In the genomic region with DNA sequence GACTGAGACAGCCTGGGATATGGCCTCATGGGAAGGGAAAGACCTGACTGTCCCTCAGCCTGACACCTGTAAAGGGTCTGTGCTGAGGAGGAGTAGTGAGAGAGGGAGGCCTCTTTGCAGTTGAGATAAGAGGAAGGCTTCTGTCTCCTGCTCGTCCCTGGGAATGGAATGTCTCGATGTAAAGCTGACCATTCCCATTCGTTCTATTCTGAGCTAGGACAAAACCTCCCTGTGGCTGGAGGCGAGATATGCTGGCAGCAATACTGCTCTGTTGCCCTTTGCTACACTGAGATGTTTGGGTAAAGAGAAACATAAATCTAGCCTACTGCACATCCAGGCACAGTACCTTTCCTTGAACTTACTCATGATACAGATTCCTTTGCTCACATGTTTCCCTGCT, we compare ENCODE assay signal across 7 cellular contexts. TPM values are rescaled to one million over a fixed set of nuclear protein-coding genes. Genes with fewer than 3 reads are reported as not detected.
DNase-seq lines count a peak whose midpoint lies in the region; TF ChIP-seq lines count a peak whose summit lies in the region.
"Not testable (repeated sequence)": the region's sequence is repeated elsewhere in the genome, so short reads cannot be mapped to it uniquely, and the experiment has no call there.

No MANE protein-coding gene starts in this region.

- H3K79me1 ChIP-seq in neuronal stem cell (ENCODE audit: low read depth, low read length), result not testable (repeated sequence)

- not testable (repeated sequence) for H2AK5ac ChIP-seq in neuronal stem cell (ENCODE audit: low read depth, low read length)

- H3K4me1 Mint-ChIP-seq in HFFc6 (ENCODE audit: low read depth) (peaks cover 16% of the 10 kb centered on the region), chondrocyte (ENCODE audit: low read depth) (peaks cover 14% of the 10 kb centered on the region)

- not testable (repeated sequence) for H4K91ac ChIP-seq in neuronal stem cell (ENCODE audit: low read depth, low read length, poor library complexity)

- not testable (repeated sequence) for H3K27me3 ChIP-seq in right atrium auricular region; neuronal stem cell (ENCODE audit: control insufficient read depth in 3 of 3, insufficient read depth in 3 of 3, low read depth in 1 of 3, low read length in 3 of 3); suprapubic skin

- not testable (repeated sequence) for TF ChIP-seq CTCF in HFFc6 (IDR thresholded peaks at IDR 0.05); chondrocyte (IDR thresholded peaks at IDR 0.05); right atrium auricular region (IDR thresholded peaks at IDR 0.05); suprapubic skin (IDR thresholded peaks at IDR 0.05)

- H3K9ac ChIP-seq in neuronal stem cell (ENCODE audit: low read depth, low read length, poor library complexity), result not testable (repeated sequence)

- H3K18ac ChIP-seq in neuronal stem cell (ENCODE audit: low read length), result not testable (repeated sequence)

- not testable (repeated sequence) for TF ChIP-seq EP300 in suprapubic skin (IDR thresholded peaks at IDR 0.05)

- WGBS in neuronal stem cell (ENCODE audit: extremely low coverage in 2 of 2, insufficient read length in 2 of 2, insufficient replicate concordance in 1 of 2), 2 donors, result no CpG with 5 or more reads among the region's 4 CpGs
- WGBS in suprapubic skin, result 63% methylated on average over 4 of the region's 4 CpGs

- not testable (repeated sequence) for H3K4ac ChIP-seq in neuronal stem cell (ENCODE audit: low read length)

- not testable (repeated sequence) for H2BK120ac ChIP-seq in neuronal stem cell (ENCODE audit: low read depth, low read length)

- not testable (repeated sequence) for DNase-seq in HFFc6; chondrocyte (ENCODE audit: low spot score); right atrium auricular region (ENCODE audit: low spot score); neuronal stem cell (ENCODE audit: low spot score); suprapubic skin (ENCODE audit: low spot score in 2 of 2)
- DNase-seq in amniotic epithelial cell (ENCODE audit: low read depth), result peak; percentile 84
- peak; percentile 44 for DNase-seq in mucosa of gallbladder (ENCODE audit: low spot score)

- not testable (repeated sequence) for H3K4me3 ChIP-seq in right atrium auricular region; neuronal stem cell (ENCODE audit: low read length in 2 of 2); suprapubic skin

- H3K4me2 ChIP-seq in neuronal stem cell (ENCODE audit: insufficient read depth, low read length, poor library complexity, severe bottlenecking), result not testable (repeated sequence)

- not testable (repeated sequence) for H4K8ac ChIP-seq in neuronal stem cell (ENCODE audit: low read depth, low read length)

- not testable (repeated sequence) for H2BK12ac ChIP-seq in neuronal stem cell (ENCODE audit: low read length)

- H3K36me3 Mint-ChIP-seq in HFFc6 (ENCODE audit: low read depth), result peaks cover 12% of the 10 kb centered on the region; the same call in 1 of the 2 replicates
- not testable (repeated sequence) for H3K36me3 Mint-ChIP-seq in chondrocyte (ENCODE audit: low read depth)

- not testable (repeated sequence) for H2BK5ac ChIP-seq in neuronal stem cell (ENCODE audit: low read length)

- not testable (repeated sequence) for H3K9me3 Mint-ChIP-seq in HFFc6; chondrocyte (ENCODE audit: low read depth)

- H2BK15ac ChIP-seq in neuronal stem cell (ENCODE audit: low read length), result not testable (repeated sequence)

- H3K36me3 ChIP-seq in right atrium auricular region, suprapubic skin: not testable (repeated sequence)
- H3K36me3 ChIP-seq in neuronal stem cell (replicated peaks in 1 of 2; ENCODE audit: control insufficient read depth in 2 of 2, insufficient read depth in 2 of 2, low read length in 2 of 2), result peaks cover 0 to 11% of the 10 kb centered on the region in 2 donors

- H3K4me1 ChIP-seq in right atrium auricular region; neuronal stem cell (ENCODE audit: control insufficient read depth in 2 of 2, insufficient read depth in 1 of 2, low read depth in 1 of 2, low read length in 2 of 2): not testable (repeated sequence)
- H3K4me1 ChIP-seq in suprapubic skin, result peaks cover 11% of the 10 kb centered on the region

- not testable (repeated sequence) for H3K14ac ChIP-seq in neuronal stem cell (ENCODE audit: low read length)

- not testable (repeated sequence) for H2AFZ ChIP-seq in neuronal stem cell (ENCODE audit: low read length)

- not testable (repeated sequence) for TF ChIP-seq POLR2A in suprapubic skin (IDR thresholded peaks at IDR 0.05)

- H3K27ac ChIP-seq in right atrium auricular region (peak overlapping the region; percentile 62 to 74), neuronal stem cell (replicated peaks; ENCODE audit: low read length) (peak overlapping the region; percentile 34), suprapubic skin (peak overlapping the region; percentile 39)

- H3K27me3 Mint-ChIP-seq in HFFc6 (ENCODE audit: insufficient read depth); chondrocyte (ENCODE audit: low read depth): not testable (repeated sequence)

- not testable (repeated sequence) for H3K23ac ChIP-seq in neuronal stem cell (ENCODE audit: low read depth, low read length, poor library complexity)

- H3K27ac Mint-ChIP-seq in HFFc6 (peak overlapping the region; percentile 6; the same call in 1 of the 2 replicates), chondrocyte (ENCODE audit: unreplicated experiment) (peak overlapping the region; percentile 70)

- not testable (repeated sequence) for H3K9me3 ChIP-seq in right atrium auricular region; neuronal stem cell (replicated peaks in 1 of 2; ENCODE audit: control insufficient read depth in 2 of 2, insufficient read depth in 1 of 2, low read depth in 1 of 2, low read length in 2 of 2); suprapubic skin

- not testable (repeated sequence) for H3K4me3 Mint-ChIP-seq in HFFc6; chondrocyte (ENCODE audit: unreplicated experiment)

RNA-seq across cellular contexts. Expression of a gene that starts 19.7 kb away (rescaled TPM):
- total RNA-seq in HFFc6 (2021; fragmentation: NEBNext Ultra II Directional; extraction: Animal tissue kit (Norgen Biotek cat#: 25700)), result 100 to 1,000 TPM; 263 to 310 (median 281) TPM
- 77.3 to 310 TPM (median 304 TPM) in 3 replicates for total RNA-seq in chondrocyte
- total RNA-seq in right atrium auricular region, result 10 to 100 TPM; 21.2 to 42.6 TPM
- 105 TPM for total RNA-seq in mucosa of gallbladder
- polyA plus RNA-seq in neuronal stem cell (2013, experiment 1 of 2), result 54.5 TPM
- polyA plus RNA-seq in neuronal stem cell (2013, experiment 2 of 2), result 53.6 TPM
- 100 to 1,000 TPM in 3 of 4 donors, 10 to 100 TPM in 1; 79.4 to 191 (median 131) TPM for total RNA-seq in suprapubic skin

RNA-seq across cellular contexts. Expression of a gene that starts 22.5 kb away (rescaled TPM):
- total RNA-seq in HFFc6 (2021; fragmentation: NEBNext Ultra II Directional; extraction: Animal tissue kit (Norgen Biotek cat#: 25700)), result 10 to 100 TPM; 53.6 to 60.8 (median 58.3) TPM
- total RNA-seq in chondrocyte (69.8 to 77.3 TPM (median 76.7 TPM) in 3 replicates), right atrium auricular region (10 to 100 TPM; 46.6 to 65.4 TPM), mucosa of gallbladder (83.9 TPM), suprapubic skin (10 to 100 TPM; 73.2 to 87.6 (median 81.1) TPM)
- polyA plus RNA-seq in neuronal stem cell (2013, experiment 1 of 2), result 94.3 TPM
- 93.2 TPM for polyA plus RNA-seq in neuronal stem cell (2013, experiment 2 of 2)

RNA-seq across cellular contexts. Expression of a gene that starts 22.9 kb away (rescaled TPM):
- 10 to 100 TPM; 31.4 to 36.8 (median 33.2) TPM for total RNA-seq in HFFc6 (2021; fragmentation: NEBNext Ultra II Directional; extraction: Animal tissue kit (Norgen Biotek cat#: 25700))
- total RNA-seq in chondrocyte, result 25.2 to 27.7 TPM (median 26.6 TPM) in 3 replicates
- total RNA-seq in right atrium auricular region, result 10 to 100 TPM; 20.3 to 23.8 TPM
- 16.3 TPM for total RNA-seq in mucosa of gallbladder
- 16.8 TPM for polyA plus RNA-seq in neuronal stem cell (2013, experiment 1 of 2)
- 16.0 TPM for polyA plus RNA-seq in neuronal stem cell (2013, experiment 2 of 2)
- 10 to 100 TPM in 1 of 4 donors, 1 to 10 TPM in 3; 7.1 to 15.2 (median 7.8) TPM for total RNA-seq in suprapubic skin

RNA-seq across cellular contexts. Expression of a gene that starts 51.8 kb away (rescaled TPM):
- total RNA-seq in HFFc6 (2021; fragmentation: NEBNext Ultra II Directional; extraction: Animal tissue kit (Norgen Biotek cat#: 25700)), result 10 to 100 TPM; 35.3 to 42.2 (median 38.4) TPM
- total RNA-seq in chondrocyte (21.9 to 31.9 TPM (median 23.3 TPM) in 3 replicates), right atrium auricular region (10 to 100 TPM in 1 of 2 donors, 1 to 10 TPM in 1; 8.6 to 19.2 TPM), mucosa of gallbladder (61.5 TPM), suprapubic skin (100 to 1,000 TPM in 1 of 4 donors, 10 to 100 TPM in 3; 51.5 to 136 (median 61.2) TPM)
- polyA plus RNA-seq in neuronal stem cell (2013, experiment 1 of 2), result 37.2 TPM
- polyA plus RNA-seq in neuronal stem cell (2013, experiment 2 of 2), result 37.3 TPM
